Comparison of ENCODE assay signal across 1 cellular context in genomic region chr10:80264081-80265056, GRCh38.
TF ChIP-seq lines count a peak whose summit lies in the region.

No MANE protein-coding gene starts in this region.

TF ChIP-seq in HepG2, 621 proteins besides CTCF, POLR2A, EP300 and RAD21 (continued from another document):
- peak; percentile 87; the same call in 1 of the 2 replicates for TF ChIP-seq POGK (CRISPR knock-in tag; conservative IDR thresholded peaks at IDR 0.05)
- no peak for TF ChIP-seq NFE2 (CRISPR knock-in tag; IDR thresholded peaks at IDR 0.05)
- TF ChIP-seq NCOA5 (CRISPR knock-in tag; IDR thresholded peaks at IDR 0.05): no peak
- TF ChIP-seq ZNF263 (CRISPR knock-in tag; IDR thresholded peaks at IDR 0.05): peak; percentile 65
- TF ChIP-seq ZNF567 (CRISPR knock-in tag; IDR thresholded peaks at IDR 0.05; ENCODE audit: borderline replicate concordance): no peak
- 0 out of 2 replicates have a peak, but pooled peaks have one; percentile 16 for TF ChIP-seq ZZZ3 (CRISPR knock-in tag; IDR thresholded peaks at IDR 0.05; ENCODE audit: borderline replicate concordance)
- no peak for TF ChIP-seq ZBTB26 (CRISPR knock-in tag; IDR thresholded peaks at IDR 0.05; ENCODE audit: borderline replicate concordance)
